Comparison of ENCODE assay signal across 1 cellular context in genomic region chr13:101415358-101416174, GRCh38.
TF ChIP-seq lines count a peak whose summit lies in the region.

No MANE protein-coding gene starts in this region.

TF ChIP-seq in H1, 55 proteins besides CTCF, POLR2A, EP300 and RAD21:
- TF ChIP-seq, protein P1, sequence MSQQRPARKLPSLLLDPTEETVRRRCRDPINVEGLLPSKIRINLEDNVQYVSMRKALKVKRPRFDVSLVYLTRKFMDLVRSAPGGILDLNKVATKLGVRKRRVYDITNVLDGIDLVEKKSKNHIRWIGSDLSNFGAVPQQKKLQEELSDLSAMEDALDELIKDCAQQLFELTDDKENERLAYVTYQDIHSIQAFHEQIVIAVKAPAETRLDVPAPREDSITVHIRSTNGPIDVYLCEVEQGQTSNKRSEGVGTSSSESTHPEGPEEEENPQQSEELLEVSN (IDR thresholded peaks at IDR 0.05), result peak; percentile 33; the same call in 1 of the 2 replicates
- TF ChIP-seq GTF2F1 (IDR thresholded peaks at IDR 0.05; ENCODE audit: borderline replicate concordance, low read depth, low read length), result no peak
